20 cellular contexts compared by ENCODE assay signal in the genomic region with DNA sequence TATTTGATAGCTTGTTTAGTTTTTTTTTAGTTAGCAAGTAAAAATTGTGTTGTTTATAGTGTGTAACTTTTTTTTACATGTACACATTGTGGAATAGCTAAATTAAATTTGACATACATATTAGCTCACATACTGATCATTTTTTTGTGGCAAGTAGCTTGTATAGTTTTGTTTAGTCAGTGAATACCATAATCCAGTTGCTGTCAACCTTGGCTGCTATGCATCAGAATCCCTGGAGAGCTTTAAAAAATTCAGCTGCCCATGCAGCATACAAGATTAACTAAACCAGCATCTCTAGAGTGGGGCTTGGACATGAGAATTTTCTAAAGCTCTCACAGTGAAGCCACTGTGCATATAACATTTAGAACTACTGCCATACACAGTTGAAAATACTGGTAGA. TPM values are rescaled to one million over a fixed set of nuclear protein-coding genes. Genes with fewer than 3 reads are reported as not detected.
DNase-seq lines count a peak whose midpoint lies in the region; ATAC-seq, FAIRE-seq and TF ChIP-seq lines count a peak whose summit lies in the region.
"Had no signal": no experiment of that assay in that cellular context is flagged by ENCODE, and none has a peak within 500 bp of the region (broad histone marks: within the 10 kb centered on the region; RNA-seq: fewer than 3 reads in every experiment).

No MANE protein-coding gene starts in this region.

- no peaks in the 10 kb centered on the region for H3K9me3 ChIP-seq in A549
- no peaks in the 10 kb centered on the region for H3K9me3 ChIP-seq in aorta (ENCODE audit: control insufficient read depth, low read length)
- H3K9me3 ChIP-seq: breast epithelium, psoas muscle had no signal

- H3K4me3 ChIP-seq in A549: no peak overlapping the region
- no peak overlapping the region for H3K4me3 ChIP-seq in foreskin fibroblast (ENCODE audit: low read depth in 1 of 2, low read length in 2 of 2)
- H3K4me3 ChIP-seq in aorta (ENCODE audit: low read length in 2 of 2): no peak overlapping the region
- H3K4me3 ChIP-seq: breast epithelium, psoas muscle had no signal

- H3K9me3 Mint-ChIP-seq in HFFc6: no peaks in the 10 kb centered on the region
- H3K9me3 Mint-ChIP-seq: stimulated activated naive CD8-positive, alpha-beta T cell treated with anti-CD3 and anti-CD28 coated beads, Interleukin-15, Interleukin-2, amounts not matched to agents 100 ng/mL and 50 ng/mL, for 24 hours; T-helper 2 cell treated with Interferon-gamma antibody and Interleukin-4, amounts not matched to agents 5 μg/mL and 100 μg/mL, for 36 hours had no signal

- TF ChIP-seq CTCF in A549 (IDR thresholded peaks at IDR 0.05) (no peak), HFFc6 (IDR thresholded peaks at IDR 0.05) (no peak), foreskin fibroblast (IDR thresholded peaks at IDR 0.05; ENCODE audit: low read depth, low read length) (no peak)

- TF ChIP-seq RAD21 in A549 (conservative IDR thresholded peaks at IDR 0.05 in 1 of 2, IDR thresholded peaks at IDR 0.05 in 1 of 2): no peak

- POLR2A ChIA-PET in A549 (lab: Yijun Ruan, JAX): interaction anchor here (1.3 kb wide), 1 partner anchor 9 kb away, joined by 4 read pairs; no protein-coding TSS in a partner anchor

- H3K4me2 ChIP-seq in A549: peak overlapping the region; percentile 55

- H3K27ac ChIP-seq in A549: peak overlapping the region; percentile 2 to 55; a peak in 4 of 6 replicates
- H3K27ac ChIP-seq in aorta (ENCODE audit: low read depth in 1 of 2, low read length in 2 of 2): no peak overlapping the region
- H3K27ac ChIP-seq: breast epithelium, psoas muscle had no signal

- ATAC-seq in A549: no peak
- no peak for ATAC-seq in aorta (ENCODE audit: low FRiP score)
- ATAC-seq in HG03342 (IDR thresholded peaks at IDR 0.05; ENCODE audit: unreplicated experiment): no peak
- no peak for ATAC-seq in GM18519 (IDR thresholded peaks at IDR 0.05; ENCODE audit: low FRiP score, unreplicated experiment)
- ATAC-seq: psoas muscle had no signal

- H3K27ac Mint-ChIP-seq in HFFc6: peak overlapping the region; percentile 84
- H3K27ac Mint-ChIP-seq: stimulated activated naive CD8-positive, alpha-beta T cell treated with anti-CD3 and anti-CD28 coated beads, Interleukin-15, Interleukin-2, amounts not matched to agents 100 ng/mL and 50 ng/mL, for 24 hours; T-helper 2 cell treated with Interferon-gamma antibody and Interleukin-4, amounts not matched to agents 5 μg/mL and 100 μg/mL, for 36 hours had no signal

- intact Hi-C loops in aorta (cut with DNase I): no loop called here

- no peak for FAIRE-seq in A549 (lab: Jason Lieb, UNC)
- FAIRE-seq: frontal cortex, G401.6 had no signal

- no peak for TF ChIP-seq POLR2A in A549 (IDR thresholded peaks at IDR 0.05; ENCODE audit: low read length)

- H3K4me3 Mint-ChIP-seq in HFFc6: peak overlapping the region; percentile 28; the same call in 1 of the 2 replicates
- H3K4me3 Mint-ChIP-seq: naive B cell; stimulated activated naive CD8-positive, alpha-beta T cell treated with anti-CD3 and anti-CD28 coated beads, Interleukin-15, Interleukin-2, amounts not matched to agents 100 ng/mL and 50 ng/mL, for 24 hours; T-helper 2 cell treated with Interferon-gamma antibody and Interleukin-4, amounts not matched to agents 5 μg/mL and 100 μg/mL, for 36 hours had no signal

- H3K36me3 ChIP-seq in aorta (ENCODE audit: control insufficient read depth in 1 of 2, insufficient read depth in 2 of 2, low read length in 1 of 2): no peaks in the 10 kb centered on the region
- H3K36me3 ChIP-seq: breast epithelium had no signal

- H3K27me3 ChIP-seq in aorta (ENCODE audit: control insufficient read depth in 1 of 2, insufficient read depth in 2 of 2, low read length in 1 of 2): no peaks in the 10 kb centered on the region
- H3K27me3 ChIP-seq: breast epithelium had no signal

- peaks cover 67% of the 10 kb centered on the region for H3K4me1 Mint-ChIP-seq in HFFc6 (ENCODE audit: low read depth)

- H3K36me3 Mint-ChIP-seq in HFFc6 (ENCODE audit: low read depth): peaks cover 4% of the 10 kb centered on the region

- CTCF ChIA-PET in A549 (lab: Yijun Ruan, JAX): interaction anchor here (0.6 to 3.3 kb wide), 9 partner anchors 8 to 141 kb away, joined by 3 to 15 read pairs (median 5); no protein-coding TSS in a partner anchor

- H3K27me3 Mint-ChIP-seq in HFFc6 (ENCODE audit: insufficient read depth): no peaks in the 10 kb centered on the region
- H3K27me3 Mint-ChIP-seq: naive B cell; stimulated activated naive CD8-positive, alpha-beta T cell treated with anti-CD3 and anti-CD28 coated beads, Interleukin-15, Interleukin-2, amounts not matched to agents 100 ng/mL and 50 ng/mL, for 24 hours had no signal

- DNase-seq in A549 (ENCODE audit: low read depth in 1 of 2, low spot score in 1 of 2) (no peak), HFFc6 (peak; percentile 66), astrocyte of the hippocampus (ENCODE audit: low read depth, low spot score) (peak; percentile 68), foreskin fibroblast (peak; percentile 39 to 73), aorta (no peak), NCI-H128 (lab: John Stamatoyannopoulos, UW; ENCODE audit: unreplicated experiment) (no peak)
- DNase-seq: activated CD4-positive, CD25-positive, alpha-beta regulatory T cell treated with anti-CD3 and anti-CD28 coated beads, Interleukin-2, amount 50 U/mL, for 72 hours; activated gamma-delta T cell; Karpas-422; naive B cell; NCI-H1417 treated with DMSO at 0.1 percent for 48 hours; psoas muscle; SHP77 had no signal

- peaks cover 85% of the 10 kb centered on the region for H3K4me1 ChIP-seq in A549
- H3K4me1 ChIP-seq in aorta (ENCODE audit: control insufficient read depth in 1 of 2, insufficient read depth in 2 of 2, low read length in 2 of 2): peaks cover 0 to 7% of the 10 kb centered on the region in 2 donors
- H3K4me1 ChIP-seq: breast epithelium, psoas muscle had no signal

- TF ChIP-seq EP300 in A549 (IDR thresholded peaks at IDR 0.05): no peak

TF ChIP-seq in A549, 52 proteins besides CTCF, POLR2A, EP300 and RAD21:
- no peak; the same call in 1 of the 2 replicates for TF ChIP-seq FOXS1 (CRISPR knock-in tag; IDR thresholded peaks at IDR 0.05)
- TF ChIP-seq POLR2AphosphoS2 (conservative IDR thresholded peaks at IDR 0.05; ENCODE audit: low read length): no peak
- TF ChIP-seq RFX5 (IDR thresholded peaks at IDR 0.05): no peak
- TF ChIP-seq SREBF2 (IDR thresholded peaks at IDR 0.05): no peak
- no peak for TF ChIP-seq PHF8 (IDR thresholded peaks at IDR 0.05; ENCODE audit: borderline replicate concordance, low read depth)
- no peak for TF ChIP-seq RCOR1 (IDR thresholded peaks at IDR 0.05; ENCODE audit: low read depth, low read length)
- TF ChIP-seq FOSL2 (IDR thresholded peaks at IDR 0.05): no peak
- no peak for TF ChIP-seq FOSL2 (CRISPR knock-in tag; IDR thresholded peaks at IDR 0.05)
- TF ChIP-seq JUNB (IDR thresholded peaks at IDR 0.05): no peak
- no peak for TF ChIP-seq EHF (CRISPR knock-in tag; IDR thresholded peaks at IDR 0.05)
- no peak for TF ChIP-seq NFE2L2 (conservative IDR thresholded peaks at IDR 0.05; ENCODE audit: low read length)

RNA-seq across cellular contexts. Expression of gene TMOD3, which starts 54.0 kb away (rescaled TPM):
- polyA plus RNA-seq in A549 (2011; rRNA removed) (93.2 and 111 TPM in 2 replicates), A549 (2017; fragmentation: RNase III; extraction: RNeasy Plus Mini Kit Qiagen cat#74134 plus additional on column Dnase treatment) (55.5 to 57.8 TPM (median 57.5 TPM) in 3 replicates), aorta (10 to 100 TPM; 11.0 to 11.6 TPM)
- polyA plus RNA-seq in A549 (2012; cell fraction: cytosol; rRNA removed): 11.4 and 13.2 TPM in 2 replicates
- 8.5 and 11.3 TPM in 2 replicates for polyA plus RNA-seq in A549 (2012; cell fraction: nucleus; rRNA removed)
- polyA minus RNA-seq in A549 (2011; rRNA and poly(A)+ RNA removed): 29.2 and 34.3 TPM in 2 replicates
- total RNA-seq in HFFc6 (2021; fragmentation: NEBNext Ultra II Directional; extraction: Animal tissue kit (Norgen Biotek cat#: 25700)): 10 to 100 TPM; 56.4 to 68.8 (median 59.9) TPM
- 10 to 100 TPM; 47.8 to 57.3 TPM for total RNA-seq in aorta

Comparison
In these comparisons a context has a peak if more than half of its experiments do, and no peak if none do; other contexts are left out.
1. DNase-seq: peak in HFFc6 (single experiment), astrocyte of the hippocampus (single experiment) and foreskin fibroblast (2 of 2); none in A549 (0 of 2), aorta (0 of 2) and NCI-H128 (single experiment).
2. H3K27ac ChIP-seq: peak in A549 (2 of 2); none in aorta (0 of 2).